ENCODE assay signal across 11 cellular contexts in the genomic region with DNA sequence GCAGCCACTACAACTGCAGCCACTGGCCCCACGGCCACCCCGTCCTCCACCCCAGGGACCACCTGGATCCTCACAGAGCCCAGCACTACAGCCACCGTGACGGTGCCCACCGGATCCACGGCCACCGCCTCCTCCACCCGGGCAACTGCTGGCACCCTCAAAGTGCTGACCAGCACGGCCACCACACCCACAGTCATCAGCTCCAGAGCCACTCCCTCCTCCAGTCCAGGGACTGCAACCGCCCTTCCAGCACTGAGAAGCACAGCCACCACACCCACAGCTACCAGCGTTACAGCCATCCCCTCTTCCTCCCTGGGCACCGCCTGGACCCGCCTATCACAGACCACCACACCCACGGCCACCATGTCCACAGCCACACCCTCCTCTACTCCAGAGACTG. TPM values are rescaled to one million over a fixed set of nuclear protein-coding genes. Genes with fewer than 3 reads are reported as not detected.
"Had no signal": no experiment of that assay in that cellular context is flagged by ENCODE, and none has a peak within 500 bp of the region (broad histone marks: within the 10 kb centered on the region; RNA-seq: fewer than 3 reads in every experiment).

No MANE protein-coding gene starts in this region.

RNA-seq across cellular contexts. Expression of a gene that starts 23.4 kb away (rescaled TPM):
- total RNA-seq: activated CD4-positive, alpha-beta memory T cell treated with anti-CD3 and anti-CD28 coated beads, Interleukin-2, amount 10 ng/mL, durations not matched to agents 7 days and 5 days; activated CD4-positive, alpha-beta T cell treated with anti-CD3 and anti-CD28 coated beads for 36 hours; activated CD4-positive, alpha-beta T cell treated with anti-CD3 and anti-CD28 coated beads, Interleukin-2, amount 10 ng/mL, durations not matched to agents 7 days and 5 days; activated CD8-positive, alpha-beta memory T cell treated with anti-CD3 and anti-CD28 coated beads, Interleukin-2, amount 10 ng/mL, durations not matched to agents 7 days and 5 days; activated CD8-positive, alpha-beta T cell treated with anti-CD3 and anti-CD28 coated beads, Interleukin-2, amount 10 ng/mL, durations not matched to agents 7 days and 5 days; activated naive CD8-positive, alpha-beta T cell treated with anti-CD3 and anti-CD28 coated beads, Interleukin-2, amount 10 ng/mL, durations not matched to agents 7 days and 5 days; activated T-helper 2 cell treated with anti-CD3 and anti-CD28 coated beads, Interferon-gamma antibody, Interleukin-2, Interleukin-4, amounts not matched to agents 10 μg/mL and 5 μg/mL and 100 μg/mL, durations not matched to agents 14 hours and 24 hours and 36 hours; cardiac septum; T-helper 1 cell treated with Interleukin-12 subunit alpha and Interleukin-12 subunit beta and Interleukin-4 antibody, amounts not matched to agents 30 ng/mL and 1 ng/mL, for 36 hours; T-helper 17 cell; T-helper 2 cell treated with Interferon-gamma antibody and Interleukin-4, amounts not matched to agents 100 ng/mL and 5 ng/mL, for 36 hours had no signal
